1 cellular context compared by ENCODE assay signal in the genomic region with DNA sequence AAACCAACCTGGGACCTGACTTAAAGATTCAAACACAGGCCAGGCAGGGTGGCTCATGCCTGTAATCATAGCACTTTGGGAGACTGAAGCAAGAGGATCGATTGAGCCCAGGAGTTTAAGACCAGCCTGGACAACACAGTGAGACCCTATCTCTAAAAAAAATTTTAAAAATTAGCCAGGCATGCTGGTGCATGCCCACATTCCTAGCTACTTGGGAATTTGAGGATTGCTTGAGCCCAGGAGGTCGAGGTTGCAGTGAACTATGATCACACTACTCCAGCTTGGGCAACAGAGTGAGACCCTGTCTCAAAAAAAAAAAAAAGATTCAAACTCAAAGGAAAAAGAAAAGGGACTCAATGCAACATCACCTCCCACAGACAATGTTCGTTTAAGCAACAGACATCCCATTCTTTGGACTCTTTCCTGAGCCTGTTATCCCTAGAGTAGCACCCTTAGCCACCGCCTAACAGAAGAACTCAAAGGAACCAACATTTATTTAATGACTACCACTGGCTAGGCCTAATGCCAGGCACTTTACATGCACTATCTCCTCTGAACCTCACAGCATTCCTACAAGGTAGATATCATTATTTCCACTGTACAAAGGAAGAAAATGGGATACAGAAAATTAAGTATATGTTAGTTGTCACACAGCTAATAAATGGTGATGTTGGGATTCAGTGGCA.
TF ChIP-seq lines count a peak whose summit lies in the region.

No MANE protein-coding gene starts in this region.

TF ChIP-seq in A549, 52 proteins besides CTCF, POLR2A, EP300 and RAD21 (continued from another document):
- TF ChIP-seq, protein P1, sequence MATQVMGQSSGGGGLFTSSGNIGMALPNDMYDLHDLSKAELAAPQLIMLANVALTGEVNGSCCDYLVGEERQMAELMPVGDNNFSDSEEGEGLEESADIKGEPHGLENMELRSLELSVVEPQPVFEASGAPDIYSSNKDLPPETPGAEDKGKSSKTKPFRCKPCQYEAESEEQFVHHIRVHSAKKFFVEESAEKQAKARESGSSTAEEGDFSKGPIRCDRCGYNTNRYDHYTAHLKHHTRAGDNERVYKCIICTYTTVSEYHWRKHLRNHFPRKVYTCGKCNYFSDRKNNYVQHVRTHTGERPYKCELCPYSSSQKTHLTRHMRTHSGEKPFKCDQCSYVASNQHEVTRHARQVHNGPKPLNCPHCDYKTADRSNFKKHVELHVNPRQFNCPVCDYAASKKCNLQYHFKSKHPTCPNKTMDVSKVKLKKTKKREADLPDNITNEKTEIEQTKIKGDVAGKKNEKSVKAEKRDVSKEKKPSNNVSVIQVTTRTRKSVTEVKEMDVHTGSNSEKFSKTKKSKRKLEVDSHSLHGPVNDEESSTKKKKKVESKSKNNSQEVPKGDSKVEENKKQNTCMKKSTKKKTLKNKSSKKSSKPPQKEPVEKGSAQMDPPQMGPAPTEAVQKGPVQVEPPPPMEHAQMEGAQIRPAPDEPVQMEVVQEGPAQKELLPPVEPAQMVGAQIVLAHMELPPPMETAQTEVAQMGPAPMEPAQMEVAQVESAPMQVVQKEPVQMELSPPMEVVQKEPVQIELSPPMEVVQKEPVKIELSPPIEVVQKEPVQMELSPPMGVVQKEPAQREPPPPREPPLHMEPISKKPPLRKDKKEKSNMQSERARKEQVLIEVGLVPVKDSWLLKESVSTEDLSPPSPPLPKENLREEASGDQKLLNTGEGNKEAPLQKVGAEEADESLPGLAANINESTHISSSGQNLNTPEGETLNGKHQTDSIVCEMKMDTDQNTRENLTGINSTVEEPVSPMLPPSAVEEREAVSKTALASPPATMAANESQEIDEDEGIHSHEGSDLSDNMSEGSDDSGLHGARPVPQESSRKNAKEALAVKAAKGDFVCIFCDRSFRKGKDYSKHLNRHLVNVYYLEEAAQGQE (IDR thresholded peaks at IDR 0.05) = no peak
- TF ChIP-seq JUNB (IDR thresholded peaks at IDR 0.05) (no peak), FOSB (CRISPR knock-in tag; IDR thresholded peaks at IDR 0.05) (no peak)
